ENCODE assay signal across 1 cellular context in the genomic region with DNA sequence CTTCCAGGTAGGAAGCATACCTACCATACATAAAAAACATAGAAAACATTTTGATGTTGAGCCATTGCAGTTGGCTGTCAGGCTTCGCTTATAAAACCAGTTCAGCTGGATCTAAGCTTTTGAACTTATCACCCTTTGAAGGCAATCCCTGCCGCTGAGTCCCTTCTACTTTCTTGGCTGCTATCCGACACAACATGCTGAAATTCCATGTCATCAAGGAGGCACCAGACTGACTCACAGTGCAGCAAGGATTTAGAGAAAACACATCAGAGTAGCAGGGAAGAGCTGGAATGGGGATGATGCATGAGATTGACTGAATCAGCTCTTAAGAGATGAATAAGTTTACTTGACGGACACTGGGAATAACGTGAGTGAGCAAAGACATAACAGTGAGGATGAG.
A peak's percentile ranks its signal among the peaks of the same experiment; 100 is the strongest.
TF ChIP-seq lines count a peak whose summit lies in the region.

No MANE protein-coding gene starts in this region.

TF ChIP-seq in HCT116, 20 proteins besides CTCF, POLR2A, EP300 and RAD21 (continued from another document):
- TF ChIP-seq, protein P1, sequence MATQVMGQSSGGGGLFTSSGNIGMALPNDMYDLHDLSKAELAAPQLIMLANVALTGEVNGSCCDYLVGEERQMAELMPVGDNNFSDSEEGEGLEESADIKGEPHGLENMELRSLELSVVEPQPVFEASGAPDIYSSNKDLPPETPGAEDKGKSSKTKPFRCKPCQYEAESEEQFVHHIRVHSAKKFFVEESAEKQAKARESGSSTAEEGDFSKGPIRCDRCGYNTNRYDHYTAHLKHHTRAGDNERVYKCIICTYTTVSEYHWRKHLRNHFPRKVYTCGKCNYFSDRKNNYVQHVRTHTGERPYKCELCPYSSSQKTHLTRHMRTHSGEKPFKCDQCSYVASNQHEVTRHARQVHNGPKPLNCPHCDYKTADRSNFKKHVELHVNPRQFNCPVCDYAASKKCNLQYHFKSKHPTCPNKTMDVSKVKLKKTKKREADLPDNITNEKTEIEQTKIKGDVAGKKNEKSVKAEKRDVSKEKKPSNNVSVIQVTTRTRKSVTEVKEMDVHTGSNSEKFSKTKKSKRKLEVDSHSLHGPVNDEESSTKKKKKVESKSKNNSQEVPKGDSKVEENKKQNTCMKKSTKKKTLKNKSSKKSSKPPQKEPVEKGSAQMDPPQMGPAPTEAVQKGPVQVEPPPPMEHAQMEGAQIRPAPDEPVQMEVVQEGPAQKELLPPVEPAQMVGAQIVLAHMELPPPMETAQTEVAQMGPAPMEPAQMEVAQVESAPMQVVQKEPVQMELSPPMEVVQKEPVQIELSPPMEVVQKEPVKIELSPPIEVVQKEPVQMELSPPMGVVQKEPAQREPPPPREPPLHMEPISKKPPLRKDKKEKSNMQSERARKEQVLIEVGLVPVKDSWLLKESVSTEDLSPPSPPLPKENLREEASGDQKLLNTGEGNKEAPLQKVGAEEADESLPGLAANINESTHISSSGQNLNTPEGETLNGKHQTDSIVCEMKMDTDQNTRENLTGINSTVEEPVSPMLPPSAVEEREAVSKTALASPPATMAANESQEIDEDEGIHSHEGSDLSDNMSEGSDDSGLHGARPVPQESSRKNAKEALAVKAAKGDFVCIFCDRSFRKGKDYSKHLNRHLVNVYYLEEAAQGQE (IDR thresholded peaks at IDR 0.05; ENCODE audit: low read depth) = peak; percentile 14; the same call in 1 of the 2 replicates
TF ChIP-seq in HCT116: peak in this region for 14.
